ENCODE assay signal across 3 cellular contexts in the genomic region with DNA sequence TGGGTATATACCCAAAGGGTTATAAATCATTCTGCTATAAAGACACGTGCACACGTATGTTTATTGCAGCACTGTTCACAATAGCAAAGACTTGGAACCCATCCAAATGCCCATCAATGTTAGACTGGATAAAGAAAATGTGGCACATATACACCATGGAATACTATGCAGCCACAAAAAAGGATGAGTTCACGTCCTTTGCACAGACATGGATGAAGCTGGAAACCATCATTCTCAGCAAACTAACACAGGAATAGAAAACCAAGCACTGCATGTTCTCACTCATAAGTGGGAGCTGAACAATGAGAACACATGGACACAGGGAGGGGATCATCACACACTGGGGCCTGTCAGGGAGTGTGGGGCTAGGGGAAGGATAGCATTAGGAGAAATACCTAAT. TPM values are rescaled to one million over a fixed set of nuclear protein-coding genes. Genes with fewer than 3 reads are reported as not detected.
"Had no signal": no experiment of that assay in that cellular context is flagged by ENCODE, and none has a peak within 500 bp of the region (broad histone marks: within the 10 kb centered on the region; RNA-seq: fewer than 3 reads in every experiment).

No MANE protein-coding gene starts in this region.

RNA-seq across cellular contexts. Expression of a gene that starts 47.4 kb away (rescaled TPM):
- total RNA-seq: HepG2, HT1080 had no signal
- polyA plus RNA-seq: HepG2, IgD-negative memory B cell had no signal
